In the genomic region with DNA sequence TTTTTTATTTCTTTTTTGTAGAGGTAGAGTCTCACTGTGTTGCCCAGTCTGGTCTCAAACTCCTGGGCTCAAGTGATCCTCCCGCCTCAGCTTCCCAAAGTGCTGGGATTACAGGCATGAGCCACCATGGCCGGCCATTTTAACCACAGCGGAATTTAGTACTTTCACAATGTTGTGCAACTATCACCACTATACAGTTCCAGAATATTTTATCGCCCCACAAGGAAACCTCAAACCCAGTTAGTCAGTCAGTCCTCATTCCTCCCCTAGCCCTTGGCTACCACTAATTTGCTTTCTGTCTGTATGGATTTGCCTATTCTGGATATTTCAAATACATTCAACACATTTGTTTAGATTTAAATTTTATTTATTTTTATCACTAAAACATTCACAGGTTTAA, we compare ENCODE assay signal across 22 cellular contexts. TPM values are rescaled to one million over a fixed set of nuclear protein-coding genes. Genes with fewer than 3 reads are reported as not detected.
DNase-seq lines count a peak whose midpoint lies in the region; TF ChIP-seq lines count a peak whose summit lies in the region.
"Had no signal": no experiment of that assay in that cellular context is flagged by ENCODE, and none has a peak within 500 bp of the region (broad histone marks: within the 10 kb centered on the region; RNA-seq: fewer than 3 reads in every experiment).

No MANE protein-coding gene starts in this region.

- H3K9ac ChIP-seq in GM23248 (no peak overlapping the region), fibroblast of lung (ENCODE audit: insufficient read depth, low read length) (no peak overlapping the region)

- TF ChIP-seq CTCF in fibroblast of lung (conservative IDR thresholded peaks at IDR 0.05 in 1 of 2, IDR thresholded peaks at IDR 0.05 in 1 of 2; ENCODE audit: low read depth in 1 of 2, low read length in 2 of 2): no peak

- in situ Hi-C loops in GM23248 (cut with MboI): no loop called here

- H3K4me2 ChIP-seq in GM23248 (ENCODE audit: unreplicated experiment): no peak overlapping the region
- no peak overlapping the region for H3K4me2 ChIP-seq in fibroblast of lung (ENCODE audit: extremely low read depth, insufficient read depth, low read length)
- H3K4me2 ChIP-seq: A549 had no signal

- no peaks in the 10 kb centered on the region for H3F3A ChIP-seq in GM23248 (ENCODE audit: insufficient read depth)

- H3K36me3 ChIP-seq in GM23248 (ENCODE audit: low read depth) (no peaks in the 10 kb centered on the region), fibroblast of lung (ENCODE audit: control insufficient read depth, insufficient read depth, low read length) (no peaks in the 10 kb centered on the region)
- H3K36me3 ChIP-seq: lower lobe of right lung, MG63, stomach, vagina had no signal

- WGBS in GM23248 (ENCODE audit: low coverage in 1 of 2, low lambda C conversion rate in 2 of 2, missing lambda C conversion rate in 2 of 2), 2 experiments: 70 to 74% methylated on average over 4 of the region's 4 CpGs

- H3K27ac ChIP-seq in GM23248: no peak overlapping the region
- H3K27ac ChIP-seq in fibroblast of lung (ENCODE audit: insufficient read depth, low read length): no peak overlapping the region
- H3K27ac ChIP-seq: A549, lower lobe of right lung, stomach, vagina had no signal

- no peak overlapping the region for H3K27ac Mint-ChIP-seq in activated CD4-positive, alpha-beta memory T cell treated with anti-CD3 and anti-CD28 coated beads for 36 hours
- H3K27ac Mint-ChIP-seq: endodermal cell; naive thymus-derived CD8-positive, alpha-beta T cell had no signal

- H4K20me1 ChIP-seq in GM23248 (ENCODE audit: insufficient read depth): no peaks in the 10 kb centered on the region
- no peaks in the 10 kb centered on the region for H4K20me1 ChIP-seq in fibroblast of lung (ENCODE audit: control insufficient read depth, extremely low read depth, insufficient read depth, low read length)

- no peaks in the 10 kb centered on the region for H3K79me2 ChIP-seq in GM23248 (ENCODE audit: insufficient read depth)
- H3K79me2 ChIP-seq in fibroblast of lung (ENCODE audit: control insufficient read depth, insufficient read depth, low read length): no peaks in the 10 kb centered on the region

- no peaks in the 10 kb centered on the region for H3K9me2 ChIP-seq in GM23248 (ENCODE audit: insufficient read depth)

- no peaks in the 10 kb centered on the region for H3K9me3 Mint-ChIP-seq in activated CD4-positive, alpha-beta memory T cell treated with anti-CD3 and anti-CD28 coated beads for 36 hours
- H3K9me3 Mint-ChIP-seq: CD8-positive, alpha-beta memory T cell; endodermal cell; naive thymus-derived CD8-positive, alpha-beta T cell had no signal

- intact Hi-C loops in activated CD4-positive, alpha-beta memory T cell treated with anti-CD3 and anti-CD28 coated beads for 36 hours (cut with micrococcal nuclease): no loop called here

- H3K9me3 ChIP-seq in GM23248 (ENCODE audit: low read depth) (no peaks in the 10 kb centered on the region), fibroblast of lung (ENCODE audit: control insufficient read depth, insufficient read depth, low read depth, low read length) (no peaks in the 10 kb centered on the region)
- H3K9me3 ChIP-seq: A549, lower lobe of right lung, MG63, stomach, vagina had no signal

- CTCF ChIA-PET in activated CD4-positive, alpha-beta memory T cell treated with anti-CD3 and anti-CD28 coated beads for 36 hours (lab: Charles Lee): interaction anchor here (0.5 to 0.9 kb wide), 2 partner anchors 8 to 155 kb away, joined by 3 to 5 read pairs; no protein-coding TSS in a partner anchor

- H3K27me3 Mint-ChIP-seq in activated CD4-positive, alpha-beta memory T cell treated with anti-CD3 and anti-CD28 coated beads for 36 hours: no peaks in the 10 kb centered on the region
- H3K27me3 Mint-ChIP-seq: naive thymus-derived CD8-positive, alpha-beta T cell had no signal

- no peak overlapping the region for H2AFZ ChIP-seq in GM23248
- H2AFZ ChIP-seq in fibroblast of lung (ENCODE audit: low read length): no peak overlapping the region

- no peaks in the 10 kb centered on the region for H3K27me3 ChIP-seq in GM23248 (replicated peaks; ENCODE audit: insufficient read depth)
- no peaks in the 10 kb centered on the region for H3K27me3 ChIP-seq in fibroblast of lung (ENCODE audit: control insufficient read depth, insufficient read depth, low read length)
- H3K27me3 ChIP-seq: MG63, stomach, vagina had no signal

- no peaks in the 10 kb centered on the region for H3K36me3 Mint-ChIP-seq in activated CD4-positive, alpha-beta memory T cell treated with anti-CD3 and anti-CD28 coated beads for 36 hours
- H3K36me3 Mint-ChIP-seq: CD8-positive, alpha-beta memory T cell; naive thymus-derived CD8-positive, alpha-beta T cell had no signal

- peak; percentile 27 for DNase-seq in A172 (ENCODE audit: low spot score)
- DNase-seq in GM23248: peak; percentile 61
- DNase-seq in NOMO-1 treated with dmso at 0.1 percent for 144 hours (lab: John Stamatoyannopoulos, UW; ENCODE audit: unreplicated experiment): peak; percentile 69
- DNase-seq in fibroblast of lung (ENCODE audit: low read depth in 2 of 2): peak; percentile 15 to 75
- no peak for DNase-seq in stimulated activated CD4-positive, alpha-beta T cell treated with anti-CD3 and anti-CD28 coated beads, Interleukin-2, amount 100 ng/mL, for 48 hours
- no peak for DNase-seq in activated CD4-positive, alpha-beta memory T cell treated with anti-CD3 and anti-CD28 coated beads for 36 hours
- DNase-seq in mesenteric fat pad (ENCODE audit: low spot score): no peak
- no peak for DNase-seq in DMS114 treated with DMSO at 0.1 percent for 48 hours (lab: John Stamatoyannopoulos, UW; ENCODE audit: unreplicated experiment)
- DNase-seq: activated CD4-positive, alpha-beta T cell treated with anti-CD3 and anti-CD28 coated beads, Interleukin-2, amount 50 U/mL, for 48 hours; activated T-cell treated with anti-CD3 and anti-CD28 coated beads, Interleukin-2, amount 50 U/mL, for 48 hours; CD8-positive, alpha-beta memory T cell; endodermal cell; foreskin melanocyte; lower lobe of right lung; MG63; naive thymus-derived CD8-positive, alpha-beta T cell; NCI-H2029; NCI-H510A treated with DMSO at 0.1 percent for 48 hours; PC-3; stomach had no signal

- POLR2A ChIA-PET in activated CD4-positive, alpha-beta memory T cell treated with anti-CD3 and anti-CD28 coated beads for 36 hours (lab: Charles Lee): no interaction called here

- peaks cover 5% of the 10 kb centered on the region for H3K4me1 Mint-ChIP-seq in activated CD4-positive, alpha-beta memory T cell treated with anti-CD3 and anti-CD28 coated beads for 36 hours (ENCODE audit: low read depth)

- H3K4me3 ChIP-seq in GM23248 (no peak overlapping the region), fibroblast of lung (replicated peaks in 1 of 4; ENCODE audit: control extremely low read depth in 1 of 4, insufficient read depth in 1 of 4, low read depth in 3 of 4, low read length in 4 of 4) (no peak overlapping the region)
- H3K4me3 ChIP-seq: A549, lower lobe of right lung, MG63, stomach, vagina had no signal

- H3K4me1 ChIP-seq in GM23248 (ENCODE audit: insufficient read depth) (no peaks in the 10 kb centered on the region), fibroblast of lung (ENCODE audit: control insufficient read depth, extremely low read depth, insufficient read depth, low read length) (no peaks in the 10 kb centered on the region)
- H3K4me1 ChIP-seq: A549, lower lobe of right lung, vagina had no signal

- H3K4me3 Mint-ChIP-seq in activated CD4-positive, alpha-beta memory T cell treated with anti-CD3 and anti-CD28 coated beads for 36 hours: no peak overlapping the region
- H3K4me3 Mint-ChIP-seq: CD8-positive, alpha-beta memory T cell; endodermal cell; naive thymus-derived CD8-positive, alpha-beta T cell had no signal

RNA-seq across cellular contexts. Expression of a gene that starts 15.5 kb away (rescaled TPM):
- total RNA-seq in A172 (2014; rRNA removed; shearing (Covaris generic)): 26.7 and 34.1 TPM in 2 replicates
- 16.6 and 17.0 TPM in 2 replicates for total RNA-seq in GM23248 (2014; rRNA removed; shearing (Covaris generic))
- 9.0 and 9.4 TPM in 2 replicates for polyA plus RNA-seq in GM23248 (2016; fragmentation: Nextera tagmentation; extraction: Ambion mirVana)
- total RNA-seq in fibroblast of lung: 6.9 and 9.9 TPM in 2 replicates
- polyA plus RNA-seq in fibroblast of lung: 1.1 and 2.9 TPM in 2 replicates
- polyA plus RNA-seq in fibroblast of lung (2012): 0.93 and 2.5 TPM in 2 replicates
- polyA minus RNA-seq in fibroblast of lung (ENCODE audit: low replicate concordance): 0.26 and 1.6 TPM in 2 replicates
- 1 to 10 TPM; 6.5 to 7.9 TPM for total RNA-seq in activated CD4-positive, alpha-beta memory T cell treated with anti-CD3 and anti-CD28 coated beads for 36 hours
- total RNA-seq in mesenteric fat pad: 2.9 TPM

RNA-seq across cellular contexts. Expression of a gene that starts 17.9 kb away (rescaled TPM):
- 43.0 and 46.2 TPM in 2 replicates for total RNA-seq in A172 (2014; rRNA removed; shearing (Covaris generic))
- total RNA-seq in GM23248 (2014; rRNA removed; shearing (Covaris generic)): 17.6 and 23.9 TPM in 2 replicates
- polyA plus RNA-seq in GM23248 (2016; fragmentation: Nextera tagmentation; extraction: Ambion mirVana) (40.2 and 40.9 TPM in 2 replicates), fibroblast of lung (34.3 and 40.4 TPM in 2 replicates)
- total RNA-seq in fibroblast of lung (26.6 and 32.4 TPM in 2 replicates), mesenteric fat pad (14.1 TPM)
- polyA plus RNA-seq in fibroblast of lung (2012): 23.4 and 27.0 TPM in 2 replicates
- 4.4 and 4.8 TPM in 2 replicates for polyA minus RNA-seq in fibroblast of lung (ENCODE audit: low replicate concordance)
- total RNA-seq in activated CD4-positive, alpha-beta memory T cell treated with anti-CD3 and anti-CD28 coated beads for 36 hours: 10 to 100 TPM; 19.0 to 20.2 TPM

RNA-seq across cellular contexts. Expression of a gene that starts 43.4 kb away (rescaled TPM):
- total RNA-seq in A172 (2014; rRNA removed; shearing (Covaris generic)): 11.7 and 15.7 TPM in 2 replicates
- 15.8 and 21.8 TPM in 2 replicates for total RNA-seq in GM23248 (2014; rRNA removed; shearing (Covaris generic))
- polyA plus RNA-seq in GM23248 (2016; fragmentation: Nextera tagmentation; extraction: Ambion mirVana) (32.4 and 32.9 TPM in 2 replicates), fibroblast of lung (20.7 and 20.8 TPM in 2 replicates)
- total RNA-seq in fibroblast of lung (8.0 and 12.6 TPM in 2 replicates), mesenteric fat pad (21.5 TPM)
- polyA plus RNA-seq in fibroblast of lung (2012): 28.1 and 35.1 TPM in 2 replicates
- 14.0 and 39.5 TPM in 2 replicates for polyA minus RNA-seq in fibroblast of lung (ENCODE audit: low replicate concordance)
- 10 to 100 TPM; 21.8 to 26.3 TPM for total RNA-seq in activated CD4-positive, alpha-beta memory T cell treated with anti-CD3 and anti-CD28 coated beads for 36 hours

Comparison
In these comparisons a context has a peak if more than half of its experiments do, and no peak if none do; other contexts are left out.
1. DNase-seq: peak in A172 (single experiment), GM23248 (single experiment), NOMO-1 treated with dmso at 0.1 percent for 144 hours (single experiment) and fibroblast of lung (2 of 2); none in stimulated activated CD4-positive, alpha-beta T cell treated with anti-CD3 and anti-CD28 coated beads, Interleukin-2, amount 100 ng/mL, for 48 hours (0 of 2), activated CD4-positive, alpha-beta memory T cell treated with anti-CD3 and anti-CD28 coated beads for 36 hours (single experiment), mesenteric fat pad (single experiment) and DMS114 treated with DMSO at 0.1 percent for 48 hours (single experiment).